Comparison of ENCODE assay signal across 8 cellular contexts in genomic region chr4:48343035-48343434, GRCh38. TPM values are rescaled to one million over a fixed set of nuclear protein-coding genes. Genes with fewer than 3 reads are reported as not detected.
A peak's percentile ranks its signal among the peaks of the same experiment; 100 is the strongest.
DNase-seq lines count a peak whose midpoint lies in the region; ATAC-seq and TF ChIP-seq lines count a peak whose summit lies in the region.

No MANE protein-coding gene starts in this region.

- H3K9me3 ChIP-seq in body of pancreas, result no peaks in the 10 kb centered on the region

- TF ChIP-seq CTCF in VCaP (conservative IDR thresholded peaks at IDR 0.05), result no peak
- TF ChIP-seq CTCF in glutamatergic neuron (IDR thresholded peaks at IDR 0.05; ENCODE audit: partially characterized antibody, unreplicated experiment), result no peak
- TF ChIP-seq CTCF in body of pancreas (IDR thresholded peaks at IDR 0.05), result no peak

- H3K9me3 Mint-ChIP-seq in glutamatergic neuron (ENCODE audit: unreplicated experiment), result peaks cover 9% of the 10 kb centered on the region
- no peaks in the 10 kb centered on the region for H3K9me3 Mint-ChIP-seq in stimulated activated memory B cell treated with anti-CD40 and anti-IgM and Interleukin-4, amounts not matched to agents 10 μg/mL and 1 μg/mL and 100 μg/mL, for 72 hours

- no peak for TF ChIP-seq POLR2A in body of pancreas (IDR thresholded peaks at IDR 0.05)

- ATAC-seq in stimulated activated memory B cell treated with anti-CD40 and anti-IgM and Interleukin-4, amounts not matched to agents 10 μg/mL and 1 μg/mL and 100 μg/mL, for 72 hours, result no peak
- ATAC-seq in body of pancreas (no peak), HG02885 (IDR thresholded peaks at IDR 0.05; ENCODE audit: poor library complexity, unreplicated experiment) (no peak)

- H3K4me3 ChIP-seq in body of pancreas, result no peak overlapping the region

- peaks cover 36% of the 10 kb centered on the region for H3K4me1 ChIP-seq in body of pancreas

- H3K4me3 Mint-ChIP-seq in glutamatergic neuron (ENCODE audit: unreplicated experiment), result peak overlapping the region; percentile 99
- peak overlapping the region; percentile 94 for H3K4me3 Mint-ChIP-seq in stimulated activated memory B cell treated with anti-CD40 and anti-IgM and Interleukin-4, amounts not matched to agents 10 μg/mL and 1 μg/mL and 100 μg/mL, for 72 hours

- peak overlapping the region; percentile 99 for H3K27ac ChIP-seq in VCaP
- H3K27ac ChIP-seq in body of pancreas, result no peak overlapping the region

- DNase-seq in DMS 273 (lab: John Stamatoyannopoulos, UW; ENCODE audit: unreplicated experiment) (peak; percentile 6), DMS 273 treated with DMSO at 0.1 percent for 48 hours (lab: John Stamatoyannopoulos, UW) (no peak), glutamatergic neuron (no peak), body of pancreas (no peak), AG08395 (ENCODE audit: low spot score) (no peak)

- 6 to 19% methylated on average over 3 of the region's 3 CpGs for WGBS in body of pancreas, 2 donors

- H3K27ac Mint-ChIP-seq in glutamatergic neuron (ENCODE audit: unreplicated experiment), result peak overlapping the region; percentile 71
- no peak overlapping the region for H3K27ac Mint-ChIP-seq in stimulated activated memory B cell treated with anti-CD40 and anti-IgM and Interleukin-4, amounts not matched to agents 10 μg/mL and 1 μg/mL and 100 μg/mL, for 72 hours

- peaks cover 32% of the 10 kb centered on the region for H3K4me1 Mint-ChIP-seq in glutamatergic neuron (ENCODE audit: low read depth, unreplicated experiment)
- peaks cover 56% of the 10 kb centered on the region for H3K4me1 Mint-ChIP-seq in stimulated activated memory B cell treated with anti-CD40 and anti-IgM and Interleukin-4, amounts not matched to agents 10 μg/mL and 1 μg/mL and 100 μg/mL, for 72 hours

- H3K27me3 Mint-ChIP-seq in glutamatergic neuron (ENCODE audit: unreplicated experiment), result peaks cover 6% of the 10 kb centered on the region
- no peaks in the 10 kb centered on the region for H3K27me3 Mint-ChIP-seq in stimulated activated memory B cell treated with anti-CD40 and anti-IgM and Interleukin-4, amounts not matched to agents 10 μg/mL and 1 μg/mL and 100 μg/mL, for 72 hours

- H3K27me3 ChIP-seq in body of pancreas, result no peaks in the 10 kb centered on the region

- intact Hi-C loops in body of pancreas (cut with DNase I), result no loop called here

- H3K36me3 Mint-ChIP-seq in glutamatergic neuron (ENCODE audit: unreplicated experiment), result no peaks in the 10 kb centered on the region
- H3K36me3 Mint-ChIP-seq in stimulated activated memory B cell treated with anti-CD40 and anti-IgM and Interleukin-4, amounts not matched to agents 10 μg/mL and 1 μg/mL and 100 μg/mL, for 72 hours, result peaks cover 5% of the 10 kb centered on the region

- H3K36me3 ChIP-seq in body of pancreas (replicated peaks in 1 of 2; ENCODE audit: insufficient read depth in 1 of 2, low read depth in 2 of 2), result no peaks in the 10 kb centered on the region

RNA-seq across cellular contexts. Expression of gene SLAIN2, which starts 1.7 kb away (rescaled TPM):
- 72.6 TPM for total RNA-seq in glutamatergic neuron (ENCODE audit: unreplicated experiment)
- total RNA-seq in body of pancreas, result 10 to 100 TPM; 13.2 to 17.1 TPM
